9 cellular contexts compared by ENCODE assay signal in genomic region chr1:18681423-18681835, GRCh38. TPM values are rescaled to one million over a fixed set of nuclear protein-coding genes. Genes with fewer than 3 reads are reported as not detected.
A peak's percentile ranks its signal among the peaks of the same experiment; 100 is the strongest.
DNase-seq lines count a peak whose midpoint lies in the region; ATAC-seq, FAIRE-seq and TF ChIP-seq lines count a peak whose summit lies in the region.
"Had no signal": no experiment of that assay in that cellular context is flagged by ENCODE, and none has a peak within 500 bp of the region (broad histone marks: within the 10 kb centered on the region; RNA-seq: fewer than 3 reads in every experiment).

No MANE protein-coding gene starts in this region.

- WGBS in HepG2 (ENCODE audit: low lambda C conversion rate): 24% methylated on average over 4 of the region's 4 CpGs

- no peaks in the 10 kb centered on the region for H3K79me2 ChIP-seq in HepG2 (ENCODE audit: insufficient read depth, low read length)

- peak; percentile 68 for TF ChIP-seq CTCF in HepG2 (CRISPR knock-in tag; IDR thresholded peaks at IDR 0.05)

- H3K27me3 ChIP-seq in HepG2 (ENCODE audit: control insufficient read depth in 1 of 2, insufficient read depth in 2 of 2, low read length in 2 of 2): peaks cover 9 to 49% of the 10 kb centered on the region in 2 experiments; a peak in 4 of 5 replicates

- H3K4me3 Mint-ChIP-seq in activated CD8-positive, alpha-beta T cell treated with anti-CD3 and anti-CD28 coated beads, Interleukin-2, amount 10 ng/mL, durations not matched to agents 7 days and 5 days: no peak overlapping the region
- H3K4me3 Mint-ChIP-seq: dendritic cell treated with granulocyte-macrophage colony-stimulating factor and Interleukin-4, amounts not matched to agents 40 ng/mL and 50 ng/mL, for 4 days had no signal

- ATAC-seq in activated CD8-positive, alpha-beta T cell treated with anti-CD3 and anti-CD28 coated beads, Interleukin-2, amount 10 ng/mL, durations not matched to agents 7 days and 5 days: no peak
- peak; percentile 55; the same call in 2 of the 3 replicates for ATAC-seq in HepG2
- no peak for ATAC-seq in GM21367 (IDR thresholded peaks at IDR 0.05; ENCODE audit: unreplicated experiment)
- no peak for ATAC-seq in left cardiac atrium
- ATAC-seq in HG03342 (IDR thresholded peaks at IDR 0.05; ENCODE audit: unreplicated experiment): no peak

- no peak overlapping the region for H3K27ac ChIP-seq in HepG2 (ENCODE audit: extremely low read length, insufficient read depth, low read length)

- H3K36me3 ChIP-seq in HepG2 (replicated peaks in 1 of 2; ENCODE audit: control insufficient read depth in 1 of 2, insufficient read depth in 2 of 2, low read length in 2 of 2): no peaks in the 10 kb centered on the region

- no peak overlapping the region for H3K9ac ChIP-seq in HepG2 (ENCODE audit: insufficient read depth, low read depth, low read length)

- TF ChIP-seq RAD21 in HepG2 (CRISPR knock-in tag; IDR thresholded peaks at IDR 0.05): peak; percentile 54; the same call in 1 of the 2 replicates

- in situ Hi-C loops in HepG2 (cut with HindIII; ENCODE audit: extremely low pct_ligation_motif_present, low pct_unique_long_range_greater_than_20kb): loop anchor here (5.0 kb wide), 1 partner anchor 79 kb away; no protein-coding TSS in a partner anchor

- H3K4me2 ChIP-seq in HepG2 (ENCODE audit: low read depth, low read length): no peak overlapping the region

- no peaks in the 10 kb centered on the region for H4K20me1 ChIP-seq in HepG2 (ENCODE audit: insufficient read depth, low read length)

- H3K4me3 ChIP-seq in HepG2 (replicated peaks in 1 of 3; ENCODE audit: insufficient read depth in 1 of 3, low read depth in 2 of 3, low read length in 3 of 3): no peak overlapping the region

- peak; percentile 47 for DNase-seq in 8988T
- peak; percentile 35 for DNase-seq in EL
- DNase-seq in NCI-H1105 treated with DMSO at 0.1 percent for 48 hours (lab: John Stamatoyannopoulos, UW): peak; percentile 35
- DNase-seq in activated CD8-positive, alpha-beta T cell treated with anti-CD3 and anti-CD28 coated beads, Interleukin-2, amount 10 ng/mL, durations not matched to agents 7 days and 5 days: peak; percentile 31
- DNase-seq in HepG2 (ENCODE audit: low spot score): peak; percentile 53
- DNase-seq in left cardiac atrium: no peak

- TF ChIP-seq POLR2A in HepG2 (IDR thresholded peaks at IDR 0.05; ENCODE audit: insufficient read depth in 1 of 2, low read depth in 2 of 2, low read length in 2 of 2): no peak

- intact Hi-C loops in HepG2 (cut with micrococcal nuclease; ENCODE audit: unreplicated experiment): loop anchor here (1.0 kb wide), 1 partner anchor 84 kb away; no protein-coding TSS in a partner anchor
- intact Hi-C loops in left cardiac atrium (cut with DNase I): no loop called here

- H3K9me3 ChIP-seq in HepG2 (ENCODE audit: low read length): no peaks in the 10 kb centered on the region

- peak; percentile 67 for FAIRE-seq in HepG2 (lab: Jason Lieb, UNC)

- H2AFZ ChIP-seq in HepG2 (ENCODE audit: low read length): no peak overlapping the region

- H3K4me1 Mint-ChIP-seq in activated CD8-positive, alpha-beta T cell treated with anti-CD3 and anti-CD28 coated beads, Interleukin-2, amount 10 ng/mL, durations not matched to agents 7 days and 5 days (ENCODE audit: low read depth): no peaks in the 10 kb centered on the region

- CTCF ChIA-PET in activated CD8-positive, alpha-beta T cell treated with anti-CD3 and anti-CD28 coated beads, Interleukin-2, amount 10 ng/mL, durations not matched to agents 7 days and 5 days (lab: Charles Lee): interaction anchor here (1.3 to 2.7 kb wide), 4 partner anchors 12 to 84 kb away, joined by 3 to 10 read pairs (median 4); no protein-coding TSS in a partner anchor
- CTCF ChIA-PET in HepG2 (lab: Yijun Ruan, JAX; ENCODE audit: low intra/inter-chr PET ratio, low total read pairs): interaction anchor here (3.2 kb wide), 1 partner anchor 84 kb away, joined by 24 read pairs; no protein-coding TSS in a partner anchor

- H3K36me3 Mint-ChIP-seq in activated CD8-positive, alpha-beta T cell treated with anti-CD3 and anti-CD28 coated beads, Interleukin-2, amount 10 ng/mL, durations not matched to agents 7 days and 5 days (ENCODE audit: low read depth): no peaks in the 10 kb centered on the region

- POLR2A ChIA-PET in activated CD8-positive, alpha-beta T cell treated with anti-CD3 and anti-CD28 coated beads, Interleukin-2, amount 10 ng/mL, durations not matched to agents 7 days and 5 days (lab: Charles Lee): no interaction called here
- POLR2A ChIA-PET in HepG2 (lab: Yijun Ruan, JAX): no interaction called here

- peaks cover 9% of the 10 kb centered on the region for H3K4me1 ChIP-seq in HepG2 (ENCODE audit: insufficient read depth, low read length)

- peaks cover 2% of the 10 kb centered on the region for H3K27me3 Mint-ChIP-seq in activated CD8-positive, alpha-beta T cell treated with anti-CD3 and anti-CD28 coated beads, Interleukin-2, amount 10 ng/mL, durations not matched to agents 7 days and 5 days (ENCODE audit: low read depth)

- H3K27ac Mint-ChIP-seq in activated CD8-positive, alpha-beta T cell treated with anti-CD3 and anti-CD28 coated beads, Interleukin-2, amount 10 ng/mL, durations not matched to agents 7 days and 5 days: no peak overlapping the region
- H3K27ac Mint-ChIP-seq: dendritic cell treated with granulocyte-macrophage colony-stimulating factor and Interleukin-4, amounts not matched to agents 40 ng/mL and 50 ng/mL, for 4 days had no signal

- BruUV-seq in HepG2 (replicated peaks; lab: Mats Ljungman, UMichigan): no TSS peak

- TF ChIP-seq EP300 in HepG2 (IDR thresholded peaks at IDR 0.05; ENCODE audit: low read depth in 2 of 2, low read length in 2 of 2): no peak
- TF ChIP-seq EP300 in HepG2 (CRISPR knock-in tag; IDR thresholded peaks at IDR 0.05; ENCODE audit: borderline replicate concordance): no peak

- H3K9me3 Mint-ChIP-seq in activated CD8-positive, alpha-beta T cell treated with anti-CD3 and anti-CD28 coated beads, Interleukin-2, amount 10 ng/mL, durations not matched to agents 7 days and 5 days (ENCODE audit: insufficient read depth): no peaks in the 10 kb centered on the region

TF ChIP-seq in HepG2, 621 proteins besides CTCF, POLR2A, EP300 and RAD21 (continues in another document):
- TF ChIP-seq TAF1 (CRISPR knock-in tag; IDR thresholded peaks at IDR 0.05) (no peak), MAF1 (CRISPR knock-in tag; IDR thresholded peaks at IDR 0.05; ENCODE audit: borderline replicate concordance) (no peak), TEAD3 (CRISPR knock-in tag; optimal IDR thresholded peaks at IDR 0.05; ENCODE audit: borderline replicate concordance) (peak; percentile 77), GABPB1 (CRISPR knock-in tag; IDR thresholded peaks at IDR 0.05) (peak; percentile 79; the same call in 1 of the 2 replicates), PLSCR1 (CRISPR knock-in tag; IDR thresholded peaks at IDR 0.05; ENCODE audit: borderline replicate concordance) (no peak), JUN (CRISPR knock-in tag; IDR thresholded peaks at IDR 0.05) (no peak), BCL6 (CRISPR knock-in tag; IDR thresholded peaks at IDR 0.05) (peak; percentile 72), ZNF572 (CRISPR knock-in tag; IDR thresholded peaks at IDR 0.05) (peak; percentile 100), SMAD3 (CRISPR knock-in tag; IDR thresholded peaks at IDR 0.05) (no peak), ZFAT (CRISPR knock-in tag; conservative IDR thresholded peaks at IDR 0.05) (no peak), ERF (CRISPR knock-in tag; IDR thresholded peaks at IDR 0.05) (no peak), RCOR2 (CRISPR knock-in tag; IDR thresholded peaks at IDR 0.05) (no peak), GABPA (IDR thresholded peaks at IDR 0.05; ENCODE audit: low read depth, low read length) (0 out of 2 replicates have a peak, but pooled peaks have one; percentile 26), GABPA (CRISPR knock-in tag; IDR thresholded peaks at IDR 0.05; ENCODE audit: low read depth) (peak; percentile 87), ZNF329 (CRISPR knock-in tag; IDR thresholded peaks at IDR 0.05; ENCODE audit: low read depth) (no peak), STAG1 (CRISPR knock-in tag; IDR thresholded peaks at IDR 0.05) (peak; percentile 79)

RNA-seq across cellular contexts. Expression of gene PAX7, which starts 50.8 kb away (rescaled TPM):
- not detected for total RNA-seq in activated CD8-positive, alpha-beta T cell treated with anti-CD3 and anti-CD28 coated beads, Interleukin-2, amount 10 ng/mL, durations not matched to agents 7 days and 5 days
- total RNA-seq in HepG2 (2016; rRNA removed; fragmentation: Illumina TruSeq; extraction: Trizol): not detected in 2 replicates
- not detected in 2 replicates for total RNA-seq in HepG2 (2016; cell fraction: cytosol; rRNA removed; fragmentation: Illumina TruSeq; extraction: Trizol; ENCODE audit: low read depth)
- not detected in 2 replicates for total RNA-seq in HepG2 (2016; cell fraction: insoluble cytoplasmic fraction; rRNA removed; fragmentation: Illumina TruSeq; extraction: Trizol)
- not detected in 2 replicates for total RNA-seq in HepG2 (2016; cell fraction: membrane; rRNA removed; fragmentation: Illumina TruSeq; extraction: Trizol)
- not detected in 2 replicates for total RNA-seq in HepG2 (2016; cell fraction: nucleus; rRNA removed; fragmentation: Illumina TruSeq; extraction: Trizol)
- not detected in 2 replicates for polyA plus RNA-seq in HepG2 (2011; rRNA removed)
- polyA plus RNA-seq in HepG2 (2011; cell fraction: cytosol; rRNA removed): not detected in 2 replicates
- not detected in 2 replicates for polyA plus RNA-seq in HepG2 (2011; cell fraction: nucleus; rRNA removed)
- not detected in 2 replicates for polyA plus RNA-seq in HepG2 (2012)
- polyA plus RNA-seq in HepG2 (2016; cell fraction: cytosol; fragmentation: Illumina TruSeq; extraction: Trizol; ENCODE audit: low read depth): not detected in 2 replicates
- polyA plus RNA-seq in HepG2 (2016; cell fraction: insoluble cytoplasmic fraction; fragmentation: Illumina TruSeq; extraction: Trizol; ENCODE audit: low read depth): not detected in 2 replicates
- not detected in 2 replicates for polyA plus RNA-seq in HepG2 (2016; cell fraction: membrane; fragmentation: Illumina TruSeq; extraction: Trizol; ENCODE audit: low read depth)
- not detected in 2 replicates for polyA plus RNA-seq in HepG2 (2016; cell fraction: nucleus; fragmentation: Illumina TruSeq; extraction: Trizol; ENCODE audit: insufficient read depth, low read depth)
- polyA minus RNA-seq in HepG2 (2011; rRNA and poly(A)+ RNA removed; ENCODE audit: low replicate concordance): not detected in 2 replicates
- polyA minus RNA-seq in HepG2 (2011; cell fraction: cytosol; rRNA and poly(A)+ RNA removed): not detected in 2 replicates
- polyA minus RNA-seq in HepG2 (2011; cell fraction: nucleus; rRNA and poly(A)+ RNA removed): not detected in 2 replicates
- total RNA-seq in left cardiac atrium: not detected
